ENCODE assay signal across 8 cellular contexts in the genomic region with DNA sequence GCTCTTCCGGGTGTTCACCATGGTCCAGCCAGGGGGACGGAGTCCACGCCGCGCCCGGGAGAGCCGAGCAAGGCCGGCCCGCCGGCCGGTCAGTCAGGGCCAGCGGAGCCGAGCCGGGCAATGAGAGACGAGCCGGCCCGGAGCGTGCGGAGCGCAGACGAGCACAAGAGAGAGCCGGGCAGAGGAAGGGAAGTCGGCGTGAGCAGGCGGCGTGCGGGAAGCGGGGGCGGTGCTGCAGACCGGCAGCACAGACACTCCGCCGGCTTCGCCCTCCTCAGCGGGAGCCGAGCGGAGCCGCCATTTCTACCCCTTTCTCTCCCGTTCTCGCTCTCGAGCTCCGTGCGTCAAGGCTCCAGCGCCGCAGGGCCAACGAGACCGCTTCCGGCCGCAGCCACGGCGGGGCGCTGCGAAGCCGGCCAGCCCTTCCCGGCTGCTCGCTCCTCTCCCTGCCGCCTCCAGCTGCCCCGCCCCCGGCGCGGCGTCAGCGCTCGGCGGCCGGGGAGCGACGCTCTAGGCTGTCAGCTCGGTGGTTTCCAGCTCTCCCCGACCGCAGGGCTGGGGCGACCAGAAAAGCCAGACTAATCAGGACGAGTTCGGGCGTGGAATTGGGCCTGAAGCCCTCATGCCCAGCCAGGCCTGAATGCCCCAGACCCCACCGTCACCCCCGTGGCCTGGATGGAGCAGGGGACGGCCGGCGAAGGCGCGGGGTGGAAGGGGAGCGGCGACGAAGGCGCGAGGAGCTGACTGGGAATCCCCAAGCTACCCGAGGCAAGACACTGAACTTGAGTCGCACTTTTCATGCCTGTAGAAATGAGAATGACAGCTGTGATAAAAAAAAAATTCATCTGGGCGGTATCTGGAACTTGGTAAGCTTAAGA. TPM values are rescaled to one million over a fixed set of nuclear protein-coding genes. Genes with fewer than 3 reads are reported as not detected.
A peak's percentile ranks its signal among the peaks of the same experiment; 100 is the strongest.
DNase-seq lines count a peak whose midpoint lies in the region; ATAC-seq and TF ChIP-seq lines count a peak whose summit lies in the region.

A gene (minus strand): TSS at position 374 of the 878 bp plus-strand sequence. CDS start 353 bp downstream, at position 21.

- POLR2A ChIA-PET in PC-9 (lab: Charles Lee; ENCODE audit: unreplicated experiment), result interaction anchor here (0.5 to 1.3 kb wide), 9 partner anchors 14 to 157 kb away, joined by 3 to 15 read pairs (median 6); no protein-coding TSS in a partner anchor

- BruUV-seq in PC-9 (replicated peaks; lab: Mats Ljungman, UMichigan), result no TSS peak

- peaks cover 61% of the 10 kb centered on the region for H3K79me2 ChIP-seq in PC-9 (ENCODE audit: low read depth)

- no peaks in the 10 kb centered on the region for H3K9me3 Mint-ChIP-seq in activated T-cell treated with anti-CD3 and anti-CD28 coated beads, Interleukin-2, amount 50 U/mL, for 24 hours

- DNase-seq in DMS53 treated with DMSO at 0.1 percent for 48 hours (lab: John Stamatoyannopoulos, UW; ENCODE audit: unreplicated experiment), result peak; percentile 80
- peak; percentile 98 for DNase-seq in KBM-7
- peak; percentile 86 to 96 for DNase-seq in PC-9
- peak; percentile 97 for DNase-seq in activated T-cell treated with anti-CD3 and anti-CD28 coated beads, Interleukin-2, amount 50 U/mL, for 24 hours
- peak; percentile 77 to 92 for DNase-seq in stimulated activated CD8-positive, alpha-beta memory T cell treated with anti-CD3 and anti-CD28 coated beads, Interleukin-7, amount 100 ng/mL, for 4 hours (ENCODE audit: low read depth in 2 of 2)

- H3K36me3 ChIP-seq in PC-9 (ENCODE audit: low read depth) (no peaks in the 10 kb centered on the region), muscle layer of duodenum (ENCODE audit: control insufficient read depth in 1 of 2, insufficient read depth in 2 of 2, low read length in 2 of 2) (peaks cover 0 to 18% of the 10 kb centered on the region in 2 donors)

- H3K36me3 Mint-ChIP-seq in activated T-cell treated with anti-CD3 and anti-CD28 coated beads, Interleukin-2, amount 50 U/mL, for 24 hours (ENCODE audit: low read depth), result peaks cover 20% of the 10 kb centered on the region

- H3K27me3 ChIP-seq in PC-9 (ENCODE audit: insufficient read depth, low read depth) (no peaks in the 10 kb centered on the region), muscle layer of duodenum (ENCODE audit: low read depth, low read length) (no peaks in the 10 kb centered on the region)

- peak within 1 kb of the TSS; percentile 99 for H3K27ac Mint-ChIP-seq in activated T-cell treated with anti-CD3 and anti-CD28 coated beads, Interleukin-2, amount 50 U/mL, for 24 hours

- peak; percentile 79 for TF ChIP-seq CTCF in PC-9 (conservative IDR thresholded peaks at IDR 0.05)

- H3K4me3 Mint-ChIP-seq in activated T-cell treated with anti-CD3 and anti-CD28 coated beads, Interleukin-2, amount 50 U/mL, for 24 hours, result peak within 1 kb of the TSS; percentile 90

- peak within 1 kb of the TSS; percentile 99 for H2AFZ ChIP-seq in PC-9

- H3K9me3 ChIP-seq in PC-9 (ENCODE audit: insufficient read depth, low read depth), result no peaks in the 10 kb centered on the region
- no peaks in the 10 kb centered on the region for H3K9me3 ChIP-seq in muscle layer of duodenum (ENCODE audit: control insufficient read depth in 1 of 2, low read length in 2 of 2)

- no peaks in the 10 kb centered on the region for H3K27me3 Mint-ChIP-seq in activated T-cell treated with anti-CD3 and anti-CD28 coated beads, Interleukin-2, amount 50 U/mL, for 24 hours

- ATAC-seq in GM21717 (IDR thresholded peaks at IDR 0.05; ENCODE audit: unreplicated experiment) (peak; percentile 72), esophagus mucosa (peak; percentile 98)

- peaks cover 43% of the 10 kb centered on the region for H3K4me1 Mint-ChIP-seq in activated T-cell treated with anti-CD3 and anti-CD28 coated beads, Interleukin-2, amount 50 U/mL, for 24 hours (ENCODE audit: low read depth)

- H3K27ac ChIP-seq in PC-9, result peak within 1 kb of the TSS; percentile 76
- H3K27ac ChIP-seq in muscle layer of duodenum (ENCODE audit: low read length), result peak within 1 kb of the TSS; percentile 98

- no peaks in the 10 kb centered on the region for H3K9me2 ChIP-seq in PC-9 (ENCODE audit: insufficient read depth)

- peak within 1 kb of the TSS; percentile 88 for H3K4me2 ChIP-seq in PC-9

- H3F3A ChIP-seq in PC-9 (ENCODE audit: insufficient read depth, low read depth), result peaks cover 13% of the 10 kb centered on the region; the same call in 1 of the 2 replicates

- in situ Hi-C loops in KBM-7 (cut with MboI; ENCODE audit: low pct_unique_long_range_greater_than_20kb, low sequenced_read_pairs), result no loop called here

- CTCF ChIA-PET in PC-9 (lab: Charles Lee), result interaction anchor here (0.6 to 2.3 kb wide), 11 partner anchors 12 to 385 kb away, joined by 3 to 14 read pairs (median 6); a partner anchor contains a TSS

- peaks cover 30% of the 10 kb centered on the region for H3K4me1 ChIP-seq in PC-9 (replicated peaks; ENCODE audit: insufficient read depth)
- H3K4me1 ChIP-seq in muscle layer of duodenum (ENCODE audit: control insufficient read depth in 1 of 2, insufficient read depth in 2 of 2, low read length in 2 of 2), result peaks cover 7 to 20% of the 10 kb centered on the region in 2 donors

- H3K4me3 ChIP-seq in PC-9 (peak within 1 kb of the TSS; percentile 99), muscle layer of duodenum (ENCODE audit: low read depth in 1 of 2, low read length in 2 of 2) (peak within 1 kb of the TSS; percentile 79 to 95)

- no peaks in the 10 kb centered on the region for H4K20me1 ChIP-seq in PC-9 (ENCODE audit: insufficient read depth)

- intact Hi-C loops in PC-9 (cut with micrococcal nuclease; ENCODE audit: unreplicated experiment), result loop anchor here (1.0 to 2.0 kb wide), 4 partner anchors 13 to 157 kb away; a partner anchor contains a TSS

RNA-seq across cellular contexts. Expression of the gene that starts here (rescaled TPM):
- total RNA-seq in PC-9 (2021), result 12.6 and 12.8 TPM in 2 replicates
- 17.0 TPM for total RNA-seq in esophagus mucosa

Comparison
In these comparisons a context has a peak if more than half of its experiments do, and no peak if none do; other contexts are left out.
1. Peak in every context shown above with its lines: DNase-seq, ATAC-seq, H3K4me3 ChIP-seq and H3K27ac ChIP-seq.